1 cellular context compared by ENCODE assay signal in genomic region chr20:17822039-17822438, GRCh38.
A peak's percentile ranks its signal among the peaks of the same experiment; 100 is the strongest.
TF ChIP-seq lines count a peak whose summit lies in the region.

No MANE protein-coding gene starts in this region.

TF ChIP-seq in HepG2, 621 proteins besides CTCF, POLR2A, EP300 and RAD21 (continued from another document and continues in another):
- TF ChIP-seq FUBP1 (CRISPR knock-in tag; IDR thresholded peaks at IDR 0.05; ENCODE audit: borderline replicate concordance) (no peak), SALL1 (CRISPR knock-in tag; IDR thresholded peaks at IDR 0.05) (peak; percentile 18; the same call in 1 of the 2 replicates), ZFP91 (CRISPR knock-in tag; IDR thresholded peaks at IDR 0.05; ENCODE audit: borderline replicate concordance) (no peak; the same call in 1 of the 2 replicates), ZBTB14 (CRISPR knock-in tag; IDR thresholded peaks at IDR 0.05) (no peak), ZNF605 (CRISPR knock-in tag; IDR thresholded peaks at IDR 0.05) (peak; percentile 66; the same call in 1 of the 2 replicates), HNF1B (CRISPR knock-in tag; IDR thresholded peaks at IDR 0.05) (no peak), ZNF766 (CRISPR knock-in tag; IDR thresholded peaks at IDR 0.05; ENCODE audit: borderline replicate concordance) (peak; percentile 62; the same call in 1 of the 2 replicates), THAP11 (CRISPR knock-in tag; IDR thresholded peaks at IDR 0.05) (peak; percentile 57; the same call in 1 of the 2 replicates), ZNF773 (CRISPR knock-in tag; IDR thresholded peaks at IDR 0.05; ENCODE audit: borderline replicate concordance) (no peak), NFYC (CRISPR knock-in tag; IDR thresholded peaks at IDR 0.05) (peak; percentile 89), U2AF2 (IDR thresholded peaks at IDR 0.05; ENCODE audit: low read depth, low read length) (no peak), ZSCAN21 (CRISPR knock-in tag; IDR thresholded peaks at IDR 0.05; ENCODE audit: borderline replicate concordance) (no peak), MEF2D (CRISPR knock-in tag; IDR thresholded peaks at IDR 0.05) (peak; percentile 64; the same call in 1 of the 2 replicates), RFXAP (CRISPR knock-in tag; IDR thresholded peaks at IDR 0.05; ENCODE audit: borderline replicate concordance) (peak; percentile 49; the same call in 1 of the 2 replicates), SKI (IDR thresholded peaks at IDR 0.05; ENCODE audit: partially characterized antibody) (no peak), ZBTB44 (CRISPR knock-in tag; IDR thresholded peaks at IDR 0.05) (no peak), ZNF230 (CRISPR knock-in tag; IDR thresholded peaks at IDR 0.05) (no peak), AHR (CRISPR knock-in tag; IDR thresholded peaks at IDR 0.05) (0 out of 2 replicates have a peak, but pooled peaks have one; percentile 41), MED8 (CRISPR knock-in tag; IDR thresholded peaks at IDR 0.05; ENCODE audit: insufficient replicate concordance) (no peak), MIXL1 (CRISPR knock-in tag; IDR thresholded peaks at IDR 0.05) (0 out of 2 replicates have a peak, but pooled peaks have one; percentile 20), SP1 (IDR thresholded peaks at IDR 0.05) (no peak), SP1 (CRISPR knock-in tag; IDR thresholded peaks at IDR 0.05) (0 out of 2 replicates have a peak, but pooled peaks have one; percentile 21), KDM5B (CRISPR knock-in tag; IDR thresholded peaks at IDR 0.05; ENCODE audit: borderline replicate concordance) (no peak), ZNF678 (CRISPR knock-in tag; IDR thresholded peaks at IDR 0.05) (no peak), FLYWCH1 (CRISPR knock-in tag; IDR thresholded peaks at IDR 0.05) (no peak), RXRB (CRISPR knock-in tag; IDR thresholded peaks at IDR 0.05; ENCODE audit: borderline replicate concordance) (peak; percentile 52; the same call in 1 of the 2 replicates), MAZ (IDR thresholded peaks at IDR 0.05; ENCODE audit: borderline replicate concordance, low read depth, low read length) (no peak), MAZ (CRISPR knock-in tag; IDR thresholded peaks at IDR 0.05; ENCODE audit: low read depth) (0 out of 2 replicates have a peak, but pooled peaks have one; percentile 15), ZNF768 (CRISPR knock-in tag; IDR thresholded peaks at IDR 0.05) (no peak), ZBTB7B (CRISPR knock-in tag; IDR thresholded peaks at IDR 0.05) (peak; percentile 62; the same call in 1 of the 2 replicates), NBN (conservative IDR thresholded peaks at IDR 0.05) (no peak), ZNF770 (CRISPR knock-in tag; IDR thresholded peaks at IDR 0.05) (no peak), MAF1 (CRISPR knock-in tag; IDR thresholded peaks at IDR 0.05; ENCODE audit: borderline replicate concordance) (no peak), JUND (CRISPR knock-in tag; IDR thresholded peaks at IDR 0.05) (no peak), MXI1 (IDR thresholded peaks at IDR 0.05; ENCODE audit: borderline replicate concordance, low read depth, low read length) (no peak), MED1 (CRISPR knock-in tag; IDR thresholded peaks at IDR 0.05) (0 out of 2 replicates have a peak, but pooled peaks have one; percentile 5), TAF1 (CRISPR knock-in tag; IDR thresholded peaks at IDR 0.05) (no peak), ZNF709 (CRISPR knock-in tag; IDR thresholded peaks at IDR 0.05) (no peak), ZFX (CRISPR knock-in tag; IDR thresholded peaks at IDR 0.05; ENCODE audit: low read depth) (peak; percentile 80), ZBTB8A (CRISPR knock-in tag; IDR thresholded peaks at IDR 0.05; ENCODE audit: borderline replicate concordance, low read depth) (no peak), ZNF790 (CRISPR knock-in tag; IDR thresholded peaks at IDR 0.05; ENCODE audit: borderline replicate concordance) (no peak), ZNF543 (CRISPR knock-in tag; IDR thresholded peaks at IDR 0.05) (no peak), SETDB1 (CRISPR knock-in tag; IDR thresholded peaks at IDR 0.05; ENCODE audit: borderline replicate concordance) (no peak), ZFP36L1 (CRISPR knock-in tag; IDR thresholded peaks at IDR 0.05) (no peak), KAT8 (CRISPR knock-in tag; IDR thresholded peaks at IDR 0.05) (peak; percentile 29; the same call in 1 of the 2 replicates), FOXA1 (IDR thresholded peaks at IDR 0.05) (no peak), FOXA1 (CRISPR knock-in tag; IDR thresholded peaks at IDR 0.05) (peak; percentile 94), TEAD3 (CRISPR knock-in tag; optimal IDR thresholded peaks at IDR 0.05; ENCODE audit: borderline replicate concordance) (peak; percentile 24), JUNB (CRISPR knock-in tag; IDR thresholded peaks at IDR 0.05; ENCODE audit: borderline replicate concordance) (no peak), ZMYM2 (CRISPR knock-in tag; IDR thresholded peaks at IDR 0.05) (no peak), YEATS2 (CRISPR knock-in tag; IDR thresholded peaks at IDR 0.05; ENCODE audit: borderline replicate concordance) (peak; percentile 55; the same call in 1 of the 2 replicates), CC2D1A (CRISPR knock-in tag; IDR thresholded peaks at IDR 0.05) (no peak), HIVEP1 (CRISPR knock-in tag; IDR thresholded peaks at IDR 0.05) (no peak), PCBP1 (IDR thresholded peaks at IDR 0.05; ENCODE audit: borderline replicate concordance, low read depth, low read length) (no peak), DRAP1 (CRISPR knock-in tag; IDR thresholded peaks at IDR 0.05) (0 out of 2 replicates have a peak, but pooled peaks have one; percentile 9), PITX1 (CRISPR knock-in tag; IDR thresholded peaks at IDR 0.05) (peak; percentile 15; the same call in 1 of the 2 replicates), ZNF256 (CRISPR knock-in tag; conservative IDR thresholded peaks at IDR 0.05) (no peak), ARID4A (CRISPR knock-in tag; IDR thresholded peaks at IDR 0.05; ENCODE audit: borderline replicate concordance) (no peak; the same call in 1 of the 2 replicates), NPAS2 (CRISPR knock-in tag; IDR thresholded peaks at IDR 0.05; ENCODE audit: borderline replicate concordance) (no peak), ZNF414 (CRISPR knock-in tag; IDR thresholded peaks at IDR 0.05) (no peak)
